In genomic region chr6:159110748-159111147, GRCh38 we compare ENCODE assay signal across 1 cellular context.
TF ChIP-seq lines count a peak whose summit lies in the region.

No MANE protein-coding gene starts in this region.

TF ChIP-seq in GM23338, 12 proteins besides CTCF, POLR2A, EP300 and RAD21:
- TF ChIP-seq ETS1 (IDR thresholded peaks at IDR 0.05) (no peak), CREB1 (CRISPR knock-in tag; IDR thresholded peaks at IDR 0.05; ENCODE audit: low read depth) (no peak), JUNB (IDR thresholded peaks at IDR 0.05; ENCODE audit: unreplicated experiment) (no peak), POLR2AphosphoS5 (IDR thresholded peaks at IDR 0.05; ENCODE audit: low read depth) (no peak)
